In the genomic region with DNA sequence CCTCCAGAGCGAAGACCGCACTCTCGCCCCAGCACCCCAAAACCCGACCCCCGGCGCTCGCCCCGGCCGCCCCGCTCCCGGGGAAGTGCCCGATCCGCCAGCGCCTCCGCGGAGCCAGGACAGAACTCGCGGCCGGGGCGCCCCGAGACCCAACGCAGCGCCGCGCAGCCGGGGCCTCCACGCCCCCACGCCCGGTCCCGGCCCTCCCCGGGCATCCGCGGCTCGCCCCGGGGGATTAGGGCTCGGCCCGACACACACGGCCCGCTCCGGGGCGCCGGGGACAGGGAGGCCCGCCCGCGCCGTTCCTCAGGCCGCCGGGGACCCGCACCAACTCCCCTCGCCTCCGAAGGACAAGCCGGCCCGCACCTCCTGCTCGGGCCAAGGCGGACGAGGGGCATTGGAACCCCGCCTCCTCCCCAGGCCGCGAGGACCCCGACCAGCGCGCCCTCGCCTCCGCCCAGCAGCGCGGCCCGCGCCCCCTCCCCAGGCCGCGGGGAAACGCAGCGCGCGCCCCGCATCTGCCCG, we compare ENCODE assay signal across 8 cellular contexts. TPM values are rescaled to one million over a fixed set of nuclear protein-coding genes. Genes with fewer than 3 reads are reported as not detected.
DNase-seq lines count a peak whose midpoint lies in the region; ATAC-seq and TF ChIP-seq lines count a peak whose summit lies in the region.

No MANE protein-coding gene starts in this region.

- intact Hi-C loops in PC-9 (cut with micrococcal nuclease; ENCODE audit: unreplicated experiment) = loop anchor here (2.0 to 5.0 kb wide), 4 partner anchors 30 to 156 kb away; no protein-coding TSS in a partner anchor
- intact Hi-C loops in left colon (cut with DNase I, micrococcal nuclease) = loop anchor here in 1 of 2 donors (10.0 kb wide), 1 partner anchor 78 kb away; no protein-coding TSS in a partner anchor

- peak overlapping the region; percentile 78 for H3K4me2 ChIP-seq in PC-9

- H3K27me3 Mint-ChIP-seq in stimulated activated naive CD8-positive, alpha-beta T cell treated with anti-CD3 and anti-CD28 coated beads, Interleukin-15, Interleukin-2, amounts not matched to agents 100 ng/mL and 50 ng/mL, for 24 hours = no peaks in the 10 kb centered on the region

- peak overlapping the region; percentile 87 for H2AFZ ChIP-seq in PC-9

- peaks cover 45% of the 10 kb centered on the region for H3K79me2 ChIP-seq in PC-9 (ENCODE audit: low read depth)

- no peaks in the 10 kb centered on the region for H3K9me3 Mint-ChIP-seq in stimulated activated naive CD8-positive, alpha-beta T cell treated with anti-CD3 and anti-CD28 coated beads, Interleukin-15, Interleukin-2, amounts not matched to agents 100 ng/mL and 50 ng/mL, for 24 hours

- peaks cover 14% of the 10 kb centered on the region for H3K36me3 Mint-ChIP-seq in stimulated activated naive CD8-positive, alpha-beta T cell treated with anti-CD3 and anti-CD28 coated beads, Interleukin-15, Interleukin-2, amounts not matched to agents 100 ng/mL and 50 ng/mL, for 24 hours (ENCODE audit: low read depth)

- ATAC-seq in left colon = peak; percentile 50

- no peaks in the 10 kb centered on the region for H3K9me2 ChIP-seq in PC-9 (ENCODE audit: insufficient read depth)

- H3K4me3 ChIP-seq in PC-9 = peak overlapping the region; percentile 93
- peak overlapping the region; percentile 83 to 90 for H3K4me3 ChIP-seq in cardiac fibroblast (replicated peaks in 1 of 2; ENCODE audit: low read depth in 2 of 2, low read length in 2 of 2)

- no peaks in the 10 kb centered on the region for H3K27me3 ChIP-seq in PC-9 (ENCODE audit: insufficient read depth, low read depth)

- no TSS peak for BruUV-seq in PC-9 (replicated peaks; lab: Mats Ljungman, UMichigan)

- H3K9me3 ChIP-seq in PC-9 (ENCODE audit: insufficient read depth, low read depth) = no peaks in the 10 kb centered on the region

- H3K4me1 Mint-ChIP-seq in stimulated activated naive CD8-positive, alpha-beta T cell treated with anti-CD3 and anti-CD28 coated beads, Interleukin-15, Interleukin-2, amounts not matched to agents 100 ng/mL and 50 ng/mL, for 24 hours (ENCODE audit: low read depth) = peaks cover 54% of the 10 kb centered on the region

- H3K27ac ChIP-seq in PC-9 = peak overlapping the region; percentile 16; the same call in 1 of the 2 replicates

- DNase-seq in DMS53 (lab: John Stamatoyannopoulos, UW) (peak; percentile 51), DMS53 treated with DMSO at 0.1 percent for 48 hours (lab: John Stamatoyannopoulos, UW; ENCODE audit: unreplicated experiment) (no peak), PC-9 (peak in 1 of 2 experiments; percentile 47), cardiac fibroblast (ENCODE audit: low read depth in 2 of 2) (no peak), left colon (peak in 1 of 2 donors; percentile 53), NCI-H1436 treated with DMSO at 0.1 percent for 48 hours (lab: John Stamatoyannopoulos, UW) (no peak)
- no peak for DNase-seq in effector CD4-positive, alpha-beta T cell

- peaks cover 7% of the 10 kb centered on the region; the same call in 1 of the 2 replicates for H4K20me1 ChIP-seq in PC-9 (ENCODE audit: insufficient read depth)

- CTCF ChIA-PET in PC-9 (lab: Charles Lee) = interaction anchor here (0.6 kb wide), 2 partner anchors 9 to 153 kb away, joined by 3 to 12 read pairs; no protein-coding TSS in a partner anchor

- POLR2A ChIA-PET in PC-9 (lab: Charles Lee; ENCODE audit: unreplicated experiment) = interaction anchor here (0.6 to 0.8 kb wide), 6 partner anchors 16 to 165 kb away, joined by 3 to 4 read pairs (median 3); no protein-coding TSS in a partner anchor

- TF ChIP-seq CTCF in PC-9 (conservative IDR thresholded peaks at IDR 0.05) (no peak), cardiac fibroblast (IDR thresholded peaks at IDR 0.05; ENCODE audit: low read depth, low read length) (no peak)

- peak overlapping the region; percentile 96 for H3K4me3 Mint-ChIP-seq in stimulated activated naive CD8-positive, alpha-beta T cell treated with anti-CD3 and anti-CD28 coated beads, Interleukin-15, Interleukin-2, amounts not matched to agents 100 ng/mL and 50 ng/mL, for 24 hours

- peaks cover 27% of the 10 kb centered on the region for H3F3A ChIP-seq in PC-9 (ENCODE audit: insufficient read depth, low read depth)

- H3K36me3 ChIP-seq in PC-9 (ENCODE audit: low read depth) = no peaks in the 10 kb centered on the region

- peaks cover 31% of the 10 kb centered on the region for H3K4me1 ChIP-seq in PC-9 (replicated peaks; ENCODE audit: insufficient read depth)

- H3K27ac Mint-ChIP-seq in stimulated activated naive CD8-positive, alpha-beta T cell treated with anti-CD3 and anti-CD28 coated beads, Interleukin-15, Interleukin-2, amounts not matched to agents 100 ng/mL and 50 ng/mL, for 24 hours = peak overlapping the region; percentile 95

RNA-seq across cellular contexts. Expression of a gene that starts 0.5 kb away (rescaled TPM):
- total RNA-seq in PC-9 (2021) (68.2 and 80.7 TPM in 2 replicates), left colon (10 to 100 TPM; 27.2 to 53.0 TPM)

RNA-seq across cellular contexts. Expression of a gene that starts 11.2 kb away (rescaled TPM):
- 66.4 and 77.4 TPM in 2 replicates for total RNA-seq in PC-9 (2021)
- 10 to 100 TPM; 44.6 to 48.6 TPM for total RNA-seq in left colon
